Comparison of ENCODE assay signal across 8 cellular contexts in genomic region chr11:9015677-9016076, GRCh38. TPM values are rescaled to one million over a fixed set of nuclear protein-coding genes. Genes with fewer than 3 reads are reported as not detected.
DNase-seq lines count a peak whose midpoint lies in the region; ATAC-seq and TF ChIP-seq lines count a peak whose summit lies in the region.

No MANE protein-coding gene starts in this region.

- POLR2A ChIA-PET in activated CD4-positive, alpha-beta T cell treated with anti-CD3 and anti-CD28 coated beads, Interleukin-2, amount 10 ng/mL, durations not matched to agents 7 days and 5 days (lab: Charles Lee), result no interaction called here

- H3K4me3 Mint-ChIP-seq in activated CD4-positive, alpha-beta T cell treated with anti-CD3 and anti-CD28 coated beads, Interleukin-2, amount 10 ng/mL, durations not matched to agents 7 days and 5 days, result no peak overlapping the region

- intact Hi-C loops in dorsolateral prefrontal cortex (cut with DNase I), result loop anchor here (2.0 to 10.0 kb wide), 6 partner anchors 117 to 491 kb away; partner anchors contain the start of gene DENND5A (in 1 of the 2)

- H3K9me3 Mint-ChIP-seq in activated CD4-positive, alpha-beta T cell treated with anti-CD3 and anti-CD28 coated beads, Interleukin-2, amount 10 ng/mL, durations not matched to agents 7 days and 5 days, result no peaks in the 10 kb centered on the region

- CTCF ChIA-PET in activated CD4-positive, alpha-beta T cell treated with anti-CD3 and anti-CD28 coated beads, Interleukin-2, amount 10 ng/mL, durations not matched to agents 7 days and 5 days (lab: Charles Lee), result interaction anchor here (0.8 to 4.4 kb wide), 19 partner anchors 9 to 445 kb away, joined by 3 to 29 read pairs (median 4); partner anchors contain the start of genes IPO7, NRIP3 and ZNF143

- no peak overlapping the region for H3K27ac Mint-ChIP-seq in activated CD4-positive, alpha-beta T cell treated with anti-CD3 and anti-CD28 coated beads, Interleukin-2, amount 10 ng/mL, durations not matched to agents 7 days and 5 days

- H3K4me1 Mint-ChIP-seq in activated CD4-positive, alpha-beta T cell treated with anti-CD3 and anti-CD28 coated beads, Interleukin-2, amount 10 ng/mL, durations not matched to agents 7 days and 5 days, result peaks cover 31% of the 10 kb centered on the region

- no peak overlapping the region for H3K4me3 ChIP-seq in dorsolateral prefrontal cortex

- H3K27ac ChIP-seq in dorsolateral prefrontal cortex, result peak overlapping the region in 1 of 59 donors; percentile 51

- peak in 55 of 56 donors; percentile 59 to 87 (median 77) for TF ChIP-seq CTCF in dorsolateral prefrontal cortex (IDR thresholded peaks at IDR 0.05 in 54 of 56, conservative IDR thresholded peaks at IDR 0.05 in 2 of 56; ENCODE audit: low read depth in 1 of 56, partially characterized antibody in 56 of 56)

- H3K27me3 ChIP-seq in dorsolateral prefrontal cortex, result no peaks in the 10 kb centered on the region

- ATAC-seq in HG03175 (IDR thresholded peaks at IDR 0.05; ENCODE audit: unreplicated experiment), result peak; percentile 74

- H3K36me3 Mint-ChIP-seq in activated CD4-positive, alpha-beta T cell treated with anti-CD3 and anti-CD28 coated beads, Interleukin-2, amount 10 ng/mL, durations not matched to agents 7 days and 5 days (ENCODE audit: low read depth), result no peaks in the 10 kb centered on the region

- DNase-seq in NK-92 treated with Interleukin-12 subunit alpha and Interleukin-12 subunit beta, amount 100 ng/mL, for 24 hours (lab: John Stamatoyannopoulos, UW), result peak; percentile 28
- DNase-seq in NK-92 (lab: John Stamatoyannopoulos, UW; ENCODE audit: unreplicated experiment) (no peak), NCI-H526 treated with DMSO at 0.1 percent for 48 hours (lab: John Stamatoyannopoulos, UW) (peak; percentile 41), dorsolateral prefrontal cortex (peak in 9 of 10 donors; percentile 55 to 95 (median 67)), lung microvascular endothelial cell (ENCODE audit: low read depth in 2 of 2) (peak; percentile 86 to 89)
- DNase-seq in activated CD4-positive, alpha-beta T cell treated with anti-CD3 and anti-CD28 coated beads, Interleukin-2, amount 10 ng/mL, durations not matched to agents 7 days and 5 days, result peak; percentile 69
- DNase-seq in stimulated activated CD8-positive, alpha-beta memory T cell treated with anti-CD3 and anti-CD28 coated beads, Interleukin-7, amount 100 ng/mL, for 4 hours (ENCODE audit: low read depth in 2 of 2), result peak; percentile 11 to 29

- peaks cover 11% of the 10 kb centered on the region for H3K27me3 Mint-ChIP-seq in activated CD4-positive, alpha-beta T cell treated with anti-CD3 and anti-CD28 coated beads, Interleukin-2, amount 10 ng/mL, durations not matched to agents 7 days and 5 days

RNA-seq across cellular contexts. Expression of gene NRIP3, which starts 11.9 kb away (rescaled TPM):
- under 1 TPM; 0.62 to 0.75 TPM for total RNA-seq in activated CD4-positive, alpha-beta T cell treated with anti-CD3 and anti-CD28 coated beads, Interleukin-2, amount 10 ng/mL, durations not matched to agents 7 days and 5 days
- total RNA-seq in dorsolateral prefrontal cortex (10 to 100 TPM; 10.8 to 77.6 (median 44.5) TPM), lung microvascular endothelial cell (0.20 and 1.5 TPM in 2 replicates)

RNA-seq across cellular contexts. Expression of gene TMEM9B, which starts 51.4 kb away (rescaled TPM):
- 10 to 100 TPM; 27.7 to 35.2 TPM for total RNA-seq in activated CD4-positive, alpha-beta T cell treated with anti-CD3 and anti-CD28 coated beads, Interleukin-2, amount 10 ng/mL, durations not matched to agents 7 days and 5 days
- total RNA-seq in dorsolateral prefrontal cortex, result 10 to 100 TPM; 33.7 to 59.4 (median 47.3) TPM
- 28.3 and 50.0 TPM in 2 replicates for total RNA-seq in lung microvascular endothelial cell
